In genomic region chr2:233791151-233791882, GRCh38 we compare ENCODE assay signal across 29 cellular contexts. TPM values are rescaled to one million over a fixed set of nuclear protein-coding genes. Genes with fewer than 3 reads are reported as not detected.
"Had no signal": no experiment of that assay in that cellular context is flagged by ENCODE, and none has a peak within 500 bp of the region (broad histone marks: within the 10 kb centered on the region; RNA-seq: fewer than 3 reads in every experiment).

No MANE protein-coding gene starts in this region.

- H3K9me3 Mint-ChIP-seq: activated CD4-positive, alpha-beta memory T cell treated with anti-CD3 and anti-CD28 coated beads, Interleukin-2, amount 10 ng/mL, durations not matched to agents 7 days and 5 days; activated CD4-positive, alpha-beta T cell treated with anti-CD3 and anti-CD28 coated beads, Interleukin-2, amount 10 ng/mL, durations not matched to agents 7 days and 5 days; activated naive CD4-positive, alpha-beta T cell treated with anti-CD3 and anti-CD28 coated beads, Interleukin-2, amount 50 U/mL, for 24 hours; activated naive CD8-positive, alpha-beta T cell treated with anti-CD3 and anti-CD28 coated beads, Interleukin-2, amount 50 U/mL, for 24 hours; type B pancreatic cell had no signal

- FAIRE-seq: TTC549 had no signal

- ATAC-seq: activated CD8-positive, alpha-beta memory T cell treated with anti-CD3 and anti-CD28 coated beads, Interleukin-2, amount 10 ng/mL, durations not matched to agents 7 days and 5 days; activated naive CD8-positive, alpha-beta T cell treated with anti-CD3 and anti-CD28 coated beads, Interleukin-2, amount 50 U/mL, for 24 hours; heart right ventricle; psoas muscle; stimulated activated naive CD8-positive, alpha-beta T cell treated with anti-CD3 and anti-CD28 coated beads, Interleukin-15, Interleukin-2, amounts not matched to agents 100 U/mL and 50 U/mL, for 24 hours had no signal

- H3K27me3 ChIP-seq: breast epithelium, esophagus squamous epithelium, vagina had no signal

- H3K4me3 ChIP-seq: breast epithelium, esophagus squamous epithelium, heart right ventricle, left ventricle myocardium inferior, psoas muscle, vagina had no signal

- H3K9ac ChIP-seq: parathyroid adenoma had no signal

- H3K36me3 ChIP-seq: breast epithelium, esophagus squamous epithelium, heart right ventricle, left ventricle myocardium inferior, vagina had no signal

- H3K27ac Mint-ChIP-seq: activated CD4-positive, alpha-beta memory T cell treated with anti-CD3 and anti-CD28 coated beads, Interleukin-2, amount 10 ng/mL, durations not matched to agents 7 days and 5 days; activated CD4-positive, alpha-beta T cell treated with anti-CD3 and anti-CD28 coated beads, Interleukin-2, amount 10 ng/mL, durations not matched to agents 7 days and 5 days; activated CD8-positive, alpha-beta memory T cell treated with anti-CD3 and anti-CD28 coated beads, Interleukin-2, amount 10 ng/mL, durations not matched to agents 7 days and 5 days; activated naive CD4-positive, alpha-beta T cell treated with anti-CD3 and anti-CD28 coated beads, Interleukin-2, amount 50 U/mL, for 24 hours; activated naive CD8-positive, alpha-beta T cell treated with anti-CD3 and anti-CD28 coated beads, Interleukin-2, amount 50 U/mL, for 24 hours; activated T-helper 2 cell treated with anti-CD3 and anti-CD28 coated beads, Interferon-gamma antibody, Interleukin-2, Interleukin-4, amounts not matched to agents 10 μg/mL and 5 μg/mL and 100 μg/mL, durations not matched to agents 14 hours and 24 hours and 36 hours; endodermal cell; nephron; type B pancreatic cell had no signal

- H3K79me2 ChIP-seq: parathyroid adenoma had no signal

- H3K4me3 Mint-ChIP-seq: activated CD4-positive, alpha-beta memory T cell treated with anti-CD3 and anti-CD28 coated beads, Interleukin-2, amount 10 ng/mL, durations not matched to agents 7 days and 5 days; activated CD4-positive, alpha-beta T cell treated with anti-CD3 and anti-CD28 coated beads, Interleukin-2, amount 10 ng/mL, durations not matched to agents 7 days and 5 days; activated CD8-positive, alpha-beta memory T cell treated with anti-CD3 and anti-CD28 coated beads, Interleukin-2, amount 10 ng/mL, durations not matched to agents 7 days and 5 days; activated naive CD4-positive, alpha-beta T cell treated with anti-CD3 and anti-CD28 coated beads, Interleukin-2, amount 50 U/mL, for 24 hours; activated naive CD8-positive, alpha-beta T cell treated with anti-CD3 and anti-CD28 coated beads, Interleukin-2, amount 50 U/mL, for 24 hours; endodermal cell; nephron; type B pancreatic cell had no signal

- H3K4me1 Mint-ChIP-seq: activated CD4-positive, alpha-beta memory T cell treated with anti-CD3 and anti-CD28 coated beads, Interleukin-2, amount 10 ng/mL, durations not matched to agents 7 days and 5 days; activated CD4-positive, alpha-beta T cell treated with anti-CD3 and anti-CD28 coated beads, Interleukin-2, amount 10 ng/mL, durations not matched to agents 7 days and 5 days; activated CD8-positive, alpha-beta memory T cell treated with anti-CD3 and anti-CD28 coated beads, Interleukin-2, amount 10 ng/mL, durations not matched to agents 7 days and 5 days; activated naive CD4-positive, alpha-beta T cell treated with anti-CD3 and anti-CD28 coated beads, Interleukin-2, amount 50 U/mL, for 24 hours; activated naive CD8-positive, alpha-beta T cell treated with anti-CD3 and anti-CD28 coated beads, Interleukin-2, amount 50 U/mL, for 24 hours; endodermal cell; nephron had no signal

- DNase-seq: activated CD4-positive, alpha-beta memory T cell treated with anti-CD3 and anti-CD28 coated beads, Interleukin-2, amount 10 ng/mL, durations not matched to agents 7 days and 5 days; activated CD4-positive, alpha-beta T cell treated with anti-CD3 and anti-CD28 coated beads for 1 hour; activated CD4-positive, alpha-beta T cell treated with anti-CD3 and anti-CD28 coated beads, Interleukin-2, amount 10 ng/mL, durations not matched to agents 7 days and 5 days; activated CD8-positive, alpha-beta memory T cell treated with anti-CD3 and anti-CD28 coated beads, Interleukin-2, amount 10 ng/mL, durations not matched to agents 7 days and 5 days; activated naive CD8-positive, alpha-beta T cell treated with anti-CD3 and anti-CD28 coated beads, Interleukin-2, amount 50 U/mL, for 24 hours; activated T-cell treated with anti-CD3 and anti-CD28 coated beads, Interleukin-2, amount 50 U/mL, for 48 hours; central memory CD4-positive, alpha-beta T cell; endodermal cell; esophagus squamous epithelium; foreskin melanocyte; heart right ventricle; left ventricle myocardium inferior; nucleus accumbens; psoas muscle; stimulated activated naive CD8-positive, alpha-beta T cell treated with anti-CD3 and anti-CD28 coated beads, Interleukin-15, Interleukin-2, amounts not matched to agents 100 U/mL and 50 U/mL, for 24 hours; T-helper 1 cell; T-helper 9 cell had no signal

- H3K4me1 ChIP-seq: breast epithelium, esophagus squamous epithelium, heart right ventricle, left ventricle myocardium inferior, parathyroid adenoma, psoas muscle, vagina had no signal

- H3K27ac ChIP-seq: breast epithelium, esophagus squamous epithelium, heart right ventricle, left ventricle myocardium inferior, parathyroid adenoma, psoas muscle, vagina, VCaP had no signal

- H3K9me3 ChIP-seq: breast epithelium, esophagus squamous epithelium, left ventricle myocardium inferior, psoas muscle, vagina had no signal

- H2AFZ ChIP-seq: parathyroid adenoma had no signal

- H3K36me3 Mint-ChIP-seq: activated CD8-positive, alpha-beta memory T cell treated with anti-CD3 and anti-CD28 coated beads, Interleukin-2, amount 10 ng/mL, durations not matched to agents 7 days and 5 days; activated naive CD4-positive, alpha-beta T cell treated with anti-CD3 and anti-CD28 coated beads, Interleukin-2, amount 50 U/mL, for 24 hours; type B pancreatic cell had no signal

- H3K27me3 Mint-ChIP-seq: activated CD4-positive, alpha-beta memory T cell treated with anti-CD3 and anti-CD28 coated beads, Interleukin-2, amount 10 ng/mL, durations not matched to agents 7 days and 5 days; activated CD4-positive, alpha-beta T cell treated with anti-CD3 and anti-CD28 coated beads, Interleukin-2, amount 10 ng/mL, durations not matched to agents 7 days and 5 days had no signal

RNA-seq across cellular contexts. Expression of gene MROH2A, which starts 13.2 kb away (rescaled TPM):
- total RNA-seq: activated CD4-positive, alpha-beta memory T cell treated with anti-CD3 and anti-CD28 coated beads, Interleukin-2, amount 10 ng/mL, durations not matched to agents 7 days and 5 days; activated CD4-positive, alpha-beta T cell treated with anti-CD3 and anti-CD28 coated beads, Interleukin-2, amount 10 ng/mL, durations not matched to agents 7 days and 5 days; activated CD8-positive, alpha-beta memory T cell treated with anti-CD3 and anti-CD28 coated beads, Interleukin-2, amount 10 ng/mL, durations not matched to agents 7 days and 5 days; activated T-helper 2 cell treated with anti-CD3 and anti-CD28 coated beads, Interferon-gamma antibody, Interleukin-2, Interleukin-4, amounts not matched to agents 10 μg/mL and 5 μg/mL and 100 μg/mL, durations not matched to agents 14 hours and 24 hours and 36 hours; breast epithelium; endodermal cell; glomerular endothelial cell; heart right ventricle; left ventricle myocardium inferior; lung microvascular endothelial cell; psoas muscle; subcutaneous adipose tissue; vagina had no signal
- polyA plus RNA-seq: heart right ventricle, psoas muscle had no signal

RNA-seq across cellular contexts. Expression of gene UGT1A1, which starts 31.2 kb away (rescaled TPM):
- total RNA-seq: activated CD4-positive, alpha-beta memory T cell treated with anti-CD3 and anti-CD28 coated beads, Interleukin-2, amount 10 ng/mL, durations not matched to agents 7 days and 5 days; activated CD4-positive, alpha-beta T cell treated with anti-CD3 and anti-CD28 coated beads, Interleukin-2, amount 10 ng/mL, durations not matched to agents 7 days and 5 days; activated CD8-positive, alpha-beta memory T cell treated with anti-CD3 and anti-CD28 coated beads, Interleukin-2, amount 10 ng/mL, durations not matched to agents 7 days and 5 days; activated T-helper 2 cell treated with anti-CD3 and anti-CD28 coated beads, Interferon-gamma antibody, Interleukin-2, Interleukin-4, amounts not matched to agents 10 μg/mL and 5 μg/mL and 100 μg/mL, durations not matched to agents 14 hours and 24 hours and 36 hours; breast epithelium; endodermal cell; glomerular endothelial cell; heart right ventricle; left ventricle myocardium inferior; lung microvascular endothelial cell; psoas muscle; subcutaneous adipose tissue had no signal
- polyA plus RNA-seq: heart right ventricle had no signal
